Comparison of ENCODE assay signal across 11 cellular contexts in the genomic region with DNA sequence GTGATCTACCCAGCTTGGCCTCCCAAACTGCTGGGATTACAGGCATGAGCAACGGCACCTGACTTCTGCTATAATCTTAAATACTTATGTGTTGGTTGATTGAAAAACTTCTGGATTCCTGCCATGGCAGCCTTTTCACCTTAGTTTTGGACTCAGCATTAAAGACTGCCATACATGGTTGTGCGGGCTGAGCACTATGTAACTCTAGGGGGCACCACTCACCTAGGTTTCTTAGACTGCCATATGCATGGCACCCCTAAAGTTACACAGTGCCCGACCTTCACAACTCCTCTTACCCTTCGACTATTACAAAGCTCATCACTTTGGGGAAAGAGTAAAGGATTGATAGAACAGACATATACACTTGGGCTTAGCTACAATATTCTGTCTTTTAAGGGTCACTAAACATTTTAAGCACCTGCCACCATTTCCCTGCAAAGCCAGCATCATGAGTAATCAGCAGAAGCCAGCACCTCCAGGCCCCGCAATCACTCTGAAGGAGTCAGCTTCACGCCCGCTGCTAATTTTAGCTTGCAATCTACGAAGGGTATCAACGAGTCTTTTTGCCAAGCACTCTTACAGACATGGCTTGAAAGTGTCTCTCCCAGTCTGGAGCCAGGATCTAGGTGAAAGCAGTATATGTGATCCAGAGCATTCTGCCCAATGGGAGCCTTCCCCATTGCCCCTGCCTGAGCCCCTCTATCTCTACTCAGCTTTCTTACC. TPM values are rescaled to one million over a fixed set of nuclear protein-coding genes. Genes with fewer than 3 reads are reported as not detected.
DNase-seq lines count a peak whose midpoint lies in the region; FAIRE-seq and TF ChIP-seq lines count a peak whose summit lies in the region.
"Had no signal": no experiment of that assay in that cellular context is flagged by ENCODE, and none has a peak within 500 bp of the region (broad histone marks: within the 10 kb centered on the region; RNA-seq: fewer than 3 reads in every experiment).

No MANE protein-coding gene starts in this region.

- WGBS in thyroid gland, 2 donors = 70 to 72% methylated on average over 9 of the region's 9 CpGs

- CTCF ChIA-PET in CD4-positive, alpha-beta memory T cell (lab: Charles Lee; ENCODE audit: partially characterized antibody) = no interaction called here

- intact Hi-C loops in thyroid gland (cut with DNase I) = no loop called here
- intact Hi-C loops in CD4-positive, alpha-beta memory T cell (cut with micrococcal nuclease) = no loop called here

- H3K9me3 Mint-ChIP-seq in CD4-positive, alpha-beta memory T cell = peaks cover 0 to 13% (median 3%) of the 10 kb centered on the region in 8 donors

- H3K4me1 Mint-ChIP-seq in CD4-positive, alpha-beta memory T cell = no peaks in the 10 kb centered on the region

- POLR2A ChIA-PET in CD4-positive, alpha-beta memory T cell (lab: Charles Lee; ENCODE audit: partially characterized antibody) = no interaction called here

- no peaks in the 10 kb centered on the region for H3K79me2 ChIP-seq in SU-DHL-6 (ENCODE audit: insufficient read depth, low read length)

- H3K36me3 ChIP-seq in SU-DHL-6 (ENCODE audit: low read length) (no peaks in the 10 kb centered on the region), thyroid gland (no peaks in the 10 kb centered on the region)
- no peaks in the 10 kb centered on the region for H3K36me3 ChIP-seq in CD4-positive, alpha-beta memory T cell (ENCODE audit: insufficient read depth, low read length)
- H3K36me3 ChIP-seq: tibial artery had no signal

- peaks cover 3 to 12% of the 10 kb centered on the region in 2 donors for H3K36me3 Mint-ChIP-seq in CD4-positive, alpha-beta memory T cell

- peak; percentile 26 for TF ChIP-seq CTCF in SU-DHL-6 (IDR thresholded peaks at IDR 0.05; ENCODE audit: insufficient read depth, low read length, poor library complexity, severe bottlenecking)
- TF ChIP-seq CTCF in thyroid gland (IDR thresholded peaks at IDR 0.05) = no peak

- H3K9me3 ChIP-seq in SU-DHL-6 (ENCODE audit: insufficient read depth, low read length) = no peaks in the 10 kb centered on the region
- no peaks in the 10 kb centered on the region for H3K9me3 ChIP-seq in thyroid gland
- H3K9me3 ChIP-seq in CD4-positive, alpha-beta memory T cell (ENCODE audit: control insufficient read depth in 1 of 2, low read length in 2 of 2) = no peaks in the 10 kb centered on the region
- H3K9me3 ChIP-seq: tibial artery had no signal

- peaks cover under 1 to 11% of the 10 kb centered on the region in 2 donors for H3K27me3 Mint-ChIP-seq in CD4-positive, alpha-beta memory T cell

- H3K27ac ChIP-seq in SU-DHL-6 (ENCODE audit: low read depth, low read length) (no peak overlapping the region), thyroid gland (no peak overlapping the region)
- no peak overlapping the region for H3K27ac ChIP-seq in CD4-positive, alpha-beta memory T cell (ENCODE audit: low read depth, low read length)
- H3K27ac ChIP-seq: tibial artery had no signal

- TF ChIP-seq POLR2A in thyroid gland (IDR thresholded peaks at IDR 0.05) = no peak

- H4K20me1 ChIP-seq in SU-DHL-6 (ENCODE audit: low read depth, low read length) = no peaks in the 10 kb centered on the region

- H3K9me2 ChIP-seq in SU-DHL-6 (replicated peaks; ENCODE audit: insufficient read depth, low read length) = no peaks in the 10 kb centered on the region

- no peaks in the 10 kb centered on the region for H3K4me1 ChIP-seq in thyroid gland
- no peaks in the 10 kb centered on the region for H3K4me1 ChIP-seq in CD4-positive, alpha-beta memory T cell (ENCODE audit: insufficient read depth, low read length)
- H3K4me1 ChIP-seq: tibial artery had no signal

- no peak for FAIRE-seq in HTR-8/SVneo (lab: Jason Lieb, UNC)
- FAIRE-seq: colon had no signal

- no peak overlapping the region for H3K27ac Mint-ChIP-seq in CD4-positive, alpha-beta memory T cell

- H3K4me2 ChIP-seq in SU-DHL-6 (ENCODE audit: low read depth, low read length, poor library complexity, severe bottlenecking) = no peak overlapping the region

- no peaks in the 10 kb centered on the region for H3K27me3 ChIP-seq in SU-DHL-6 (ENCODE audit: low read length)
- no peaks in the 10 kb centered on the region for H3K27me3 ChIP-seq in thyroid gland
- H3K27me3 ChIP-seq in CD4-positive, alpha-beta memory T cell (ENCODE audit: insufficient read depth, low read length) = no peaks in the 10 kb centered on the region
- H3K27me3 ChIP-seq: tibial artery had no signal

- H3F3A ChIP-seq in SU-DHL-6 (ENCODE audit: insufficient read depth) = no peaks in the 10 kb centered on the region

- H3K4me3 ChIP-seq in SU-DHL-6 (ENCODE audit: insufficient read depth, low read length, poor library complexity, severe bottlenecking) (no peak overlapping the region), thyroid gland (replicated peaks in 1 of 3) (no peak overlapping the region)
- H3K4me3 ChIP-seq in CD4-positive, alpha-beta memory T cell (ENCODE audit: low read length in 2 of 2) = no peak overlapping the region
- H3K4me3 ChIP-seq: tibial artery had no signal

- DNase-seq in EH (ENCODE audit: low read depth) (peak; percentile 30), HTR-8/SVneo (ENCODE audit: insufficient read length, low spot score) (peak; percentile 18), islet precursor cell (peak; percentile 49), thyroid gland (no peak), cortex of kidney (lab: John Stamatoyannopoulos, UW) (no peak), hepatic stellate cell (ENCODE audit: low spot score) (no peak)
- DNase-seq in CD4-positive, alpha-beta memory T cell = no peak
- DNase-seq: NCI-H2081, tibial artery had no signal

- H3K4me3 Mint-ChIP-seq in CD4-positive, alpha-beta memory T cell = no peak overlapping the region

- no peak overlapping the region for H2AFZ ChIP-seq in SU-DHL-6 (ENCODE audit: low read depth, low read length, severe bottlenecking)

- no peak overlapping the region for H3K9ac ChIP-seq in SU-DHL-6 (ENCODE audit: low read length)

RNA-seq across cellular contexts. Expression of gene SUDS3, which starts 59.8 kb away (rescaled TPM):
- total RNA-seq in thyroid gland = 10 to 100 TPM; 56.5 to 75.7 (median 62.7) TPM
- total RNA-seq in CD4-positive, alpha-beta memory T cell = 10 to 100 TPM; 34.8 to 35.0 TPM
- polyA plus RNA-seq in CD4-positive, alpha-beta memory T cell = 10 to 100 TPM; 14.4 to 22.7 TPM

Comparison
In these comparisons a context has a peak if more than half of its experiments do, and no peak if none do; other contexts are left out.
1. DNase-seq: peak in EH (single experiment), HTR-8/SVneo (single experiment) and islet precursor cell (single experiment); none in thyroid gland (0 of 2), CD4-positive, alpha-beta memory T cell (0 of 5), cortex of kidney (single experiment) and hepatic stellate cell (single experiment).